ENCODE assay signal across 14 cellular contexts in genomic region chr2:1995987-1996386, GRCh38.
DNase-seq lines count a peak whose midpoint lies in the region; FAIRE-seq and TF ChIP-seq lines count a peak whose summit lies in the region.
"Had no signal": no experiment of that assay in that cellular context is flagged by ENCODE, and none has a peak within 500 bp of the region (broad histone marks: within the 10 kb centered on the region; RNA-seq: fewer than 3 reads in every experiment).

No MANE protein-coding gene starts in this region.

- no peaks in the 10 kb centered on the region for H3K36me3 Mint-ChIP-seq in activated naive CD4-positive, alpha-beta T cell treated with anti-CD3 and anti-CD28 coated beads, Interleukin-2, amount 50 U/mL, for 24 hours
- no peaks in the 10 kb centered on the region for H3K36me3 Mint-ChIP-seq in progenitor cell of endocrine pancreas (ENCODE audit: insufficient read depth)

- H3K23me2 ChIP-seq in H1 (ENCODE audit: low read depth, low read length): no peaks in the 10 kb centered on the region

- no peak overlapping the region for H3K56ac ChIP-seq in H1 (replicated peaks; ENCODE audit: insufficient read length, low read depth, low read length)

- H2AK5ac ChIP-seq in H1 (ENCODE audit: low read depth, low read length): no peak overlapping the region

- H3K4me1 Mint-ChIP-seq in activated naive CD4-positive, alpha-beta T cell treated with anti-CD3 and anti-CD28 coated beads, Interleukin-2, amount 50 U/mL, for 24 hours: peaks cover 45% of the 10 kb centered on the region
- no peaks in the 10 kb centered on the region for H3K4me1 Mint-ChIP-seq in progenitor cell of endocrine pancreas (ENCODE audit: low read depth)

- no peaks in the 10 kb centered on the region for H4K20me1 ChIP-seq in H1 (replicated peaks in 1 of 2; ENCODE audit: control insufficient read depth in 1 of 2, insufficient read depth in 2 of 2, low read length in 2 of 2)

- CTCF ChIA-PET in H1 (lab: Charles Lee; ENCODE audit: partially characterized antibody): interaction anchor here (1.0 to 1.2 kb wide), 2 partner anchors 12 to 35 kb away, joined by 3 to 4 read pairs; no protein-coding TSS in a partner anchor

- peaks cover 0 to 2% (median 0%) of the 10 kb centered on the region in 4 experiments; a peak in 1 of 7 replicates for H3K27me3 ChIP-seq in H1 (replicated peaks in 1 of 4; ENCODE audit: control insufficient read depth in 3 of 4, extremely low read depth in 1 of 4, insufficient read depth in 3 of 4, low read length in 3 of 4)
- peaks cover 0 to 26% (median 0%) of the 10 kb centered on the region in 4 donors for H3K27me3 ChIP-seq in esophagus muscularis mucosa
- H3K27me3 ChIP-seq in MG63: no peaks in the 10 kb centered on the region
- H3K27me3 ChIP-seq: BE2C, foreskin keratinocyte had no signal

- FAIRE-seq in H1 (lab: Jason Lieb, UNC): no peak
- FAIRE-seq: HepG2 had no signal

- H3K4me2 ChIP-seq in H1 (ENCODE audit: insufficient read depth in 1 of 2, low read depth in 2 of 2, low read length in 2 of 2): no peak overlapping the region

- no peak overlapping the region for H3K27ac ChIP-seq in H1 (ENCODE audit: low read depth, low read length)
- H3K27ac ChIP-seq in esophagus muscularis mucosa (replicated peaks in 1 of 4): no peak overlapping the region
- H3K27ac ChIP-seq: foreskin keratinocyte had no signal

- peak overlapping the region; percentile 14; the same call in 1 of the 2 replicates for H3K18ac ChIP-seq in H1 (ENCODE audit: extremely low read depth, low read length)

- intact Hi-C loops in esophagus muscularis mucosa (cut with DNase I): no loop called here

- no peak overlapping the region for H3K9ac ChIP-seq in H1 (replicated peaks in 1 of 4; ENCODE audit: extremely low read depth in 1 of 4, low read depth in 3 of 4, low read length in 3 of 4)

- H3K14ac ChIP-seq in H1 (ENCODE audit: insufficient read length): no peak overlapping the region

- TF ChIP-seq EP300 in H1 (IDR thresholded peaks at IDR 0.05; ENCODE audit: borderline replicate concordance in 1 of 2, low read depth in 2 of 2, low read length in 2 of 2): no peak
- no peak for TF ChIP-seq EP300 in esophagus muscularis mucosa (IDR thresholded peaks at IDR 0.05)

- H3K9me3 ChIP-seq in H1 (ENCODE audit: insufficient read depth in 2 of 2, low read depth in 1 of 2, low read length in 1 of 2) (no peaks in the 10 kb centered on the region), esophagus muscularis mucosa (no peaks in the 10 kb centered on the region), MG63 (peaks cover 5% of the 10 kb centered on the region; the same call in 1 of the 2 replicates)
- H3K9me3 ChIP-seq: BE2C had no signal

- H3K4me1 ChIP-seq in H1 (replicated peaks in 1 of 4; ENCODE audit: control insufficient read depth in 3 of 4, insufficient read depth in 4 of 4, low read length in 3 of 4): peaks cover 0 to 7% (median 2%) of the 10 kb centered on the region in 4 experiments; a peak in 2 of 7 replicates
- H3K4me1 ChIP-seq in esophagus muscularis mucosa: peaks cover 0 to under 1% (median 0%) of the 10 kb centered on the region in 4 donors
- H3K4me1 ChIP-seq: foreskin keratinocyte had no signal

- H3K79me1 ChIP-seq in H1 (ENCODE audit: low read depth, low read length): no peaks in the 10 kb centered on the region

- TF ChIP-seq CTCF in H1 (IDR thresholded peaks at IDR 0.05; ENCODE audit: control extremely low read depth in 1 of 3, insufficient read depth in 1 of 3, low read depth in 1 of 3, low read length in 3 of 3) (no peak), esophagus muscularis mucosa (IDR thresholded peaks at IDR 0.05) (no peak), progenitor cell of endocrine pancreas (IDR thresholded peaks at IDR 0.05; ENCODE audit: unreplicated experiment) (no peak)

- H3K79me2 ChIP-seq in H1 (ENCODE audit: control insufficient read depth in 1 of 2, insufficient read depth in 2 of 2, low read length in 2 of 2): no peaks in the 10 kb centered on the region

- no peak for TF ChIP-seq RAD21 in H1 (IDR thresholded peaks at IDR 0.05 in 1 of 2, conservative IDR thresholded peaks at IDR 0.05 in 1 of 2; ENCODE audit: low read depth in 2 of 2, low read length in 2 of 2)

- 96% methylated on average over 10 of the region's 10 CpGs; no CpG with 5 or more reads in 1 of the 2 experiments for WGBS in H1 (ENCODE audit: extremely low coverage in 1 of 2, insufficient coverage in 1 of 2, insufficient read length in 1 of 2, insufficient replicate concordance in 2 of 2, low coverage in 1 of 2, low lambda C conversion rate in 2 of 2, missing lambda C conversion rate in 1 of 2), 2 experiments
- 66% methylated on average over 10 of the region's 10 CpGs for WGBS in esophagus muscularis mucosa

- no peaks in the 10 kb centered on the region for H3K36me3 ChIP-seq in H1 (ENCODE audit: control insufficient read depth in 2 of 4, insufficient read depth in 4 of 4, low read length in 3 of 4)
- no peaks in the 10 kb centered on the region for H3K36me3 ChIP-seq in esophagus muscularis mucosa
- H3K36me3 ChIP-seq in MG63: no peaks in the 10 kb centered on the region

- H2BK120ac ChIP-seq in H1 (replicated peaks; ENCODE audit: low read depth, low read length): no peak overlapping the region

- no peaks in the 10 kb centered on the region for H3K9me3 Mint-ChIP-seq in activated naive CD4-positive, alpha-beta T cell treated with anti-CD3 and anti-CD28 coated beads, Interleukin-2, amount 50 U/mL, for 24 hours
- H3K9me3 Mint-ChIP-seq in progenitor cell of endocrine pancreas (ENCODE audit: low read depth): no peaks in the 10 kb centered on the region

- no peak overlapping the region for H3K4ac ChIP-seq in H1 (replicated peaks; ENCODE audit: insufficient read length, low read depth, low read length)

- peaks cover 25% of the 10 kb centered on the region for H3K27me3 Mint-ChIP-seq in activated naive CD4-positive, alpha-beta T cell treated with anti-CD3 and anti-CD28 coated beads, Interleukin-2, amount 50 U/mL, for 24 hours
- peaks cover 20% of the 10 kb centered on the region for H3K27me3 Mint-ChIP-seq in progenitor cell of endocrine pancreas

- no peak for DNase-seq in activated naive CD4-positive, alpha-beta T cell treated with anti-CD3 and anti-CD28 coated beads, Interleukin-2, amount 50 U/mL, for 16 hours
- DNase-seq in SW480 (ENCODE audit: low spot score): peak; percentile 77
- DNase-seq in H1 (ENCODE audit: low read depth in 1 of 2, low spot score in 2 of 2): no peak
- no peak for DNase-seq in esophagus muscularis mucosa (ENCODE audit: extremely low spot score)
- no peak for DNase-seq in NCI-H345 treated with DMSO at 0.1 percent for 48 hours (lab: John Stamatoyannopoulos, UW; ENCODE audit: unreplicated experiment)
- no peak for DNase-seq in progenitor cell of endocrine pancreas (ENCODE audit: low spot score, unreplicated experiment)
- DNase-seq in MG63: no peak
- DNase-seq: BE2C, foreskin keratinocyte, NCI-H2171 treated with DMSO at 0.1 percent for 48 hours, posterior cingulate gyrus, trophoblast cell had no signal

- no peak overlapping the region for H2BK5ac ChIP-seq in H1 (ENCODE audit: low read depth, low read length)

- H2BK12ac ChIP-seq in H1 (ENCODE audit: low read depth, low read length): 0 out of 2 replicates have a peak overlapping the region, but pooled peaks have one; percentile 75

- peak overlapping the region; percentile 51 for H3K4me3 Mint-ChIP-seq in activated naive CD4-positive, alpha-beta T cell treated with anti-CD3 and anti-CD28 coated beads, Interleukin-2, amount 50 U/mL, for 24 hours
- no peak overlapping the region for H3K4me3 Mint-ChIP-seq in progenitor cell of endocrine pancreas (ENCODE audit: low read depth)

- H2BK15ac ChIP-seq in H1 (ENCODE audit: low read length): no peak overlapping the region

- H3K23ac ChIP-seq in H1 (ENCODE audit: insufficient read length): no peak overlapping the region

- no peak overlapping the region for H4K8ac ChIP-seq in H1 (ENCODE audit: extremely low read depth, insufficient read depth, low read length)

- H3K4me3 ChIP-seq in H1 (ENCODE audit: extremely low read depth in 1 of 4, insufficient read depth in 2 of 4, low read depth in 3 of 4, low read length in 4 of 4) (no peak overlapping the region), esophagus muscularis mucosa (no peak overlapping the region), MG63 (no peak overlapping the region)

- H2BK20ac ChIP-seq in H1 (ENCODE audit: low read length): peak overlapping the region; percentile 90; the same call in 1 of the 2 replicates

- TF ChIP-seq POLR2A in H1 (IDR thresholded peaks at IDR 0.05; ENCODE audit: control extremely low read depth in 1 of 2, low read depth in 2 of 2, low read length in 2 of 2) (no peak), esophagus muscularis mucosa (IDR thresholded peaks at IDR 0.05; ENCODE audit: low read depth) (no peak)

- peak overlapping the region; percentile 10 for H4K91ac ChIP-seq in H1 (replicated peaks; ENCODE audit: insufficient read length, low read length)

- H4K5ac ChIP-seq in H1 (ENCODE audit: insufficient read length, low read depth, low read length): no peak overlapping the region

- H3K27ac Mint-ChIP-seq in activated naive CD4-positive, alpha-beta T cell treated with anti-CD3 and anti-CD28 coated beads, Interleukin-2, amount 50 U/mL, for 24 hours: no peak overlapping the region
- no peak overlapping the region for H3K27ac Mint-ChIP-seq in progenitor cell of endocrine pancreas

- no peak overlapping the region for H2AFZ ChIP-seq in H1 (ENCODE audit: low read length)

- POLR2A ChIA-PET in H1 (lab: Charles Lee; ENCODE audit: partially characterized antibody): interaction anchor here (0.9 kb wide), 1 partner anchor 12 kb away, joined by 3 read pairs; no protein-coding TSS in a partner anchor

TF ChIP-seq in H1, 55 proteins besides CTCF, POLR2A, EP300 and RAD21 (continues in another document):
- TF ChIP-seq BRCA1 (IDR thresholded peaks at IDR 0.05; ENCODE audit: low read depth, low read length): no peak
- TF ChIP-seq ZNF274 (IDR thresholded peaks at IDR 0.05; ENCODE audit: borderline replicate concordance, extremely low read depth, low read length): no peak
- no peak for TF ChIP-seq FOSL1 (IDR thresholded peaks at IDR 0.05; ENCODE audit: insufficient read depth, low read depth, low read length)
